In the genomic region with DNA sequence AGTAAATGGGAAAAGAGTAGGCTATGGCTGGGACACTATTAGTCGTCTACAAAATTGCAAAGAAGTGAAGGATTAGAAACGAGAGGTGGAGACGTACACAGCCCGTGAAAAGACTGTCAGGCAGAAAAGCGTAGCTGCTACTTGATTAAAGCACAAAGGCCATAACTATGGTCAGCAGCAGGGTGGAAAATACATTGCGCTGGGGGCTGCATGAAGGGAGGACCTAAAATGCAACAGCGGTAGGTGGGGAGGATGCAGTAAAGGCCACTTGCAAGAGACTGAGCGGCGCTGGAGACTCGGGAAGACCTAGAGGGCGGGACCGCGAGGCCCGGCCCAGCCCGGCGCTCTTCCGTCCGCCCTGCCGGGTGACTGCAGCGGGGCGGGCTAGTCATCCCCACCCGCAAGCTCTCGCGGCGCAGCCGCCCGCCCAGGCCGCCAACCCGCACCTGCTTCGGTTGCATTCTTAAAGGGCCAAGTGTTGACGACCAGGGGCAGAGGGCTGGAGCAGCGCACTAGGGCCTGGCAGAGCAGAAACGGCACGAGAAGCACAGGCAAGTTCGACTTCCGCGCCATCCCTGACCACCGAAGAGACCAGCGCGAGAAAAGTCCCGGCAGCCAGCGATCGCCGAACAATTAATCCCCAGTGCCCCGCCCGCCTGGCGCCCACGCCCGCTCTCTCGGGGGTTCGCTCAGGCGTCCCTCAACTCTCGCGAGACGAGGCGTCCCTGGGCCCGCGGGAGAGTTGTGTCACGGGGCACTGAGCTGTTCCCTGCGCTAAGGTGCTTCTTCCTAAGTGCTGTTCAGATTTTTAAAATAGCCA, we compare ENCODE assay signal across 8 cellular contexts. TPM values are rescaled to one million over a fixed set of nuclear protein-coding genes. Genes with fewer than 3 reads are reported as not detected.
DNase-seq lines count a peak whose midpoint lies in the region; ATAC-seq and TF ChIP-seq lines count a peak whose summit lies in the region.

AGA (minus strand) TSS at position 635 of the 820 bp plus-strand sequence; CDS start at position 573, 62 bp downstream.

- H3K9me3 ChIP-seq in testis, result no peaks in the 10 kb centered on the region

- H3K4me1 ChIP-seq in testis, result no peaks in the 10 kb centered on the region

- peak within 1 kb of the TSS; percentile 88 to 95 for H3K27ac ChIP-seq in testis

- DNase-seq in GM04503 (ENCODE audit: low read depth) (peak; percentile 64), HEK293T (ENCODE audit: extremely low spot score) (peak; percentile 92), MV-4-11 (lab: John Stamatoyannopoulos, UW) (peak; percentile 91), glomerular endothelial cell (ENCODE audit: extremely low read depth, low read depth, low spot score) (peak; percentile 56), omental fat pad (ENCODE audit: low spot score) (peak; percentile 88), testis (peak; percentile 97)
- DNase-seq in activated naive CD4-positive, alpha-beta T cell treated with anti-CD3 and anti-CD28 coated beads, Interleukin-2, amount 50 U/mL, for 72 hours (ENCODE audit: low spot score in 2 of 2), result peak; percentile 95 to 97

- TF ChIP-seq CTCF in omental fat pad (IDR thresholded peaks at IDR 0.05) (no peak), testis (IDR thresholded peaks at IDR 0.05) (no peak)

- H3K4me3 ChIP-seq in testis, result peak within 1 kb of the TSS; percentile 60 to 80

- peaks cover 15 to 18% of the 10 kb centered on the region in 2 donors for H3K36me3 Mint-ChIP-seq in activated naive CD4-positive, alpha-beta T cell treated with anti-CD3 and anti-CD28 coated beads, Interleukin-2, amount 50 U/mL, for 72 hours

- WGBS in testis, 2 donors, result 1% methylated on average over 27 to 60 of the region's 60 CpGs

- intact Hi-C loops in testis (cut with DNase I; ENCODE audit: low total_unique reads), result no loop called here

- H3K27me3 ChIP-seq in testis, result no peaks in the 10 kb centered on the region

- no peaks in the 10 kb centered on the region for H3K36me3 ChIP-seq in testis (ENCODE audit: low read depth, missing control alignments)

- TF ChIP-seq POLR2A in testis (IDR thresholded peaks at IDR 0.05), result peak; percentile 2

- POLR2A ChIA-PET in HEK293T (lab: Yijun Ruan, JAX), result interaction anchor here (0.7 to 3.3 kb wide), 41 partner anchors 8 to 1441 kb away, joined by 3 to 50 read pairs (median 4); partner anchors contain the start of genes NEIL3 and VEGFC

- ATAC-seq in SK-N-SH treated with all-trans-retinoic acid at 6 μM for 48 hours (peak; percentile 99), omental fat pad (ENCODE audit: low FRiP score) (peak; percentile 99)
- ATAC-seq in activated naive CD4-positive, alpha-beta T cell treated with anti-CD3 and anti-CD28 coated beads, Interleukin-2, amount 50 U/mL, for 72 hours, result peak; percentile 95

- CTCF ChIA-PET in HEK293T (lab: Yijun Ruan, JAX), result no interaction called here

- H3K27ac Mint-ChIP-seq in activated naive CD4-positive, alpha-beta T cell treated with anti-CD3 and anti-CD28 coated beads, Interleukin-2, amount 50 U/mL, for 72 hours, result peak within 1 kb of the TSS; percentile 96 to 98

- H3K9me3 Mint-ChIP-seq in activated naive CD4-positive, alpha-beta T cell treated with anti-CD3 and anti-CD28 coated beads, Interleukin-2, amount 50 U/mL, for 72 hours, result no peaks in the 10 kb centered on the region

TF ChIP-seq in HEK293T, 16 proteins besides CTCF, POLR2A, EP300 and RAD21:
- TF ChIP-seq ZNF384 (IDR thresholded peaks at IDR 0.05), result no peak
- TF ChIP-seq LEF1 (IDR thresholded peaks at IDR 0.05; ENCODE audit: borderline replicate concordance), result no peak; the same call in 1 of the 2 replicates
- peak; percentile 53 for TF ChIP-seq ELF4 (IDR thresholded peaks at IDR 0.05)
- peak; percentile 81 for TF ChIP-seq L3MBTL2 (conservative IDR thresholded peaks at IDR 0.05)
- no peak for TF ChIP-seq BHLHE40 (IDR thresholded peaks at IDR 0.05; ENCODE audit: borderline replicate concordance)

TF ChIP-seq in SK-N-SH treated with all-trans-retinoic acid at 6 μM for 48 hours, 23 proteins besides CTCF, POLR2A, EP300 and RAD21:
- 0 out of 2 replicates have a peak, but pooled peaks have one; percentile 72 for TF ChIP-seq SNAI2 (CRISPR knock-in tag; IDR thresholded peaks at IDR 0.05)
- TF ChIP-seq, protein P1, sequence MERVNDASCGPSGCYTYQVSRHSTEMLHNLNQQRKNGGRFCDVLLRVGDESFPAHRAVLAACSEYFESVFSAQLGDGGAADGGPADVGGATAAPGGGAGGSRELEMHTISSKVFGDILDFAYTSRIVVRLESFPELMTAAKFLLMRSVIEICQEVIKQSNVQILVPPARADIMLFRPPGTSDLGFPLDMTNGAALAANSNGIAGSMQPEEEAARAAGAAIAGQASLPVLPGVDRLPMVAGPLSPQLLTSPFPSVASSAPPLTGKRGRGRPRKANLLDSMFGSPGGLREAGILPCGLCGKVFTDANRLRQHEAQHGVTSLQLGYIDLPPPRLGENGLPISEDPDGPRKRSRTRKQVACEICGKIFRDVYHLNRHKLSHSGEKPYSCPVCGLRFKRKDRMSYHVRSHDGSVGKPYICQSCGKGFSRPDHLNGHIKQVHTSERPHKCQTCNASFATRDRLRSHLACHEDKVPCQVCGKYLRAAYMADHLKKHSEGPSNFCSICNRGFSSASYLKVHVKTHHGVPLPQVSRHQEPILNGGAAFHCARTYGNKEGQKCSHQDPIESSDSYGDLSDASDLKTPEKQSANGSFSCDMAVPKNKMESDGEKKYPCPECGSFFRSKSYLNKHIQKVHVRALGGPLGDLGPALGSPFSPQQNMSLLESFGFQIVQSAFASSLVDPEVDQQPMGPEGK (CRISPR knock-in tag; IDR thresholded peaks at IDR 0.05; ENCODE audit: borderline replicate concordance), result 0 out of 2 replicates have a peak, but pooled peaks have one; percentile 43
- no peak for TF ChIP-seq ZC3H10 (CRISPR knock-in tag; IDR thresholded peaks at IDR 0.05)
- TF ChIP-seq TCF4 (CRISPR knock-in tag; IDR thresholded peaks at IDR 0.05; ENCODE audit: borderline replicate concordance), result 0 out of 2 replicates have a peak, but pooled peaks have one; percentile 18

RNA-seq across cellular contexts. Expression of gene AGA, which starts in this region (rescaled TPM):
- total RNA-seq in activated naive CD4-positive, alpha-beta T cell treated with anti-CD3 and anti-CD28 coated beads, Interleukin-2, amount 50 U/mL, for 72 hours, result 10 to 100 TPM; 11.6 to 19.1 TPM
- total RNA-seq in glomerular endothelial cell (14.0 and 40.0 TPM in 2 replicates), omental fat pad (10 to 100 TPM; 13.7 to 21.4 (median 18.8) TPM), testis (10 to 100 TPM; 24.0 to 50.2 TPM)
- 39.0 TPM for polyA plus RNA-seq in testis (ENCODE audit: insufficient read depth, low read depth, low replicate concordance)

Comparison
In these comparisons a context has a peak if more than half of its experiments do, and no peak if none do; other contexts are left out.
1. Peak in every context shown above with its lines: DNase-seq, ATAC-seq, H3K4me3 ChIP-seq and H3K27ac ChIP-seq.